Comparison of ENCODE assay signal across 17 cellular contexts in the genomic region with DNA sequence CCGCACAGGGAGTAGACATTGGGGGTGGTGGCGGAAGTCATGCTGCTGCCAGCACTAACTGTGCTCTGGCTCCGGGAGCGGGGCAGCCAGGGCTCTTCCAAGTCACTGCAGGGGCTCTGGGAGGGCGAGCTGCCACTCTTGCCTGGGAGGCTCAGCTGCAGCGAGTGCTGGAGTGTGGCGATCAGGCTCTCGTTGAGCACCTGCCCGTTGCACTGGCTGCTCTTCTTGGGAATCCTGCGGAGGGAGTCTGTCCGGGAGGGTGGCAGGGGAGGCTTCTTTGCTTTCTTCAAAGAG. TPM values are rescaled to one million over a fixed set of nuclear protein-coding genes. Genes with fewer than 3 reads are reported as not detected.
"Had no signal": no experiment of that assay in that cellular context is flagged by ENCODE, and none has a peak within 500 bp of the region (broad histone marks: within the 10 kb centered on the region; RNA-seq: fewer than 3 reads in every experiment).

No MANE protein-coding gene starts in this region.

- H3K27me3 ChIP-seq: adrenal gland, cardiac muscle cell, colonic mucosa, upper lobe of right lung had no signal

- H3K9me3 Mint-ChIP-seq: activated naive CD4-positive, alpha-beta T cell treated with anti-CD3 and anti-CD28 coated beads, Interleukin-2, amount 50 U/mL, for 72 hours; natural killer cell; stimulated activated naive B cell treated with anti-CD40 and anti-IgM and Interleukin-4, amounts not matched to agents 10 μg/mL and 1 μg/mL and 100 μg/mL, for 72 hours; T-helper 2 cell treated with Interferon-gamma antibody and Interleukin-4, amounts not matched to agents 5 μg/mL and 100 μg/mL, for 36 hours had no signal

- H3K27ac ChIP-seq: adrenal gland, cardiac muscle cell, colonic mucosa, upper lobe of right lung had no signal

- H3K9me3 ChIP-seq: adrenal gland, colonic mucosa, spleen, upper lobe of right lung had no signal

- H3K36me3 ChIP-seq: adrenal gland, cardiac muscle cell, colonic mucosa had no signal

- H3K4me1 ChIP-seq: colonic mucosa had no signal

- ATAC-seq: activated naive CD4-positive, alpha-beta T cell treated with anti-CD3 and anti-CD28 coated beads, Interleukin-2, amount 50 U/mL, for 72 hours had no signal

- H3K27ac Mint-ChIP-seq: natural killer cell; stimulated activated naive B cell treated with anti-CD40 and anti-IgM and Interleukin-4, amounts not matched to agents 10 μg/mL and 1 μg/mL and 100 μg/mL, for 72 hours; T-helper 2 cell treated with Interferon-gamma antibody and Interleukin-4, amounts not matched to agents 5 μg/mL and 100 μg/mL, for 36 hours had no signal

- H3K36me3 Mint-ChIP-seq: activated naive CD4-positive, alpha-beta T cell treated with anti-CD3 and anti-CD28 coated beads, Interleukin-2, amount 50 U/mL, for 72 hours; natural killer cell; stimulated activated naive B cell treated with anti-CD40 and anti-IgM and Interleukin-4, amounts not matched to agents 10 μg/mL and 1 μg/mL and 100 μg/mL, for 72 hours had no signal

- DNase-seq: activated CD4-positive, alpha-beta T cell treated with anti-CD3 and anti-CD28 coated beads, Interleukin-2, amount 50 U/mL, for 48 hours; activated gamma-delta T cell; colonic mucosa; erythroblast; mesendoderm; natural killer cell; stimulated activated naive B cell treated with anti-CD40 and anti-IgM and Interleukin-4, amounts not matched to agents 10 μg/mL and 1 μg/mL and 100 μg/mL, for 72 hours; upper lobe of right lung had no signal

- H3K4me3 ChIP-seq: adrenal gland, cardiac muscle cell, colonic mucosa, upper lobe of right lung had no signal

- H3K4me3 Mint-ChIP-seq: natural killer cell; stimulated activated naive B cell treated with anti-CD40 and anti-IgM and Interleukin-4, amounts not matched to agents 10 μg/mL and 1 μg/mL and 100 μg/mL, for 72 hours; T-helper 2 cell treated with Interferon-gamma antibody and Interleukin-4, amounts not matched to agents 5 μg/mL and 100 μg/mL, for 36 hours had no signal

- H3K4me1 Mint-ChIP-seq: natural killer cell had no signal

RNA-seq across cellular contexts. Expression of gene SMIM28, which starts 54.3 kb away (rescaled TPM):
- total RNA-seq: activated naive CD4-positive, alpha-beta T cell treated with anti-CD3 and anti-CD28 coated beads, Interleukin-2, amount 50 U/mL, for 72 hours; adrenal gland; cardiac muscle cell; frontal cortex; kidney epithelial cell; lower leg skin; natural killer cell; spleen; upper lobe of right lung had no signal
- polyA plus RNA-seq: adrenal gland, cardiac muscle cell, spleen, thymus had no signal
